1 cellular context compared by ENCODE assay signal in genomic region chr3:38164136-38164965, GRCh38.
TF ChIP-seq lines count a peak whose summit lies in the region.

No MANE protein-coding gene starts in this region.

TF ChIP-seq in K562, 482 proteins besides CTCF, POLR2A, EP300 and RAD21 (continued from another document and continues in another):
- peak in 1 of 2 experiments; percentile 70 for TF ChIP-seq AFF1 (IDR thresholded peaks at IDR 0.05; ENCODE audit: low read depth in 1 of 2, partially characterized antibody in 2 of 2)
- no peak; the same call in 1 of the 2 replicates for TF ChIP-seq HCFC1 (IDR thresholded peaks at IDR 0.05; ENCODE audit: low read depth, low read length)
- no peak for TF ChIP-seq TBL1XR1 (IDR thresholded peaks at IDR 0.05; ENCODE audit: low read length in 2 of 2)
- no peak for TF ChIP-seq MED1 (CRISPR knock-in tag; IDR thresholded peaks at IDR 0.05; ENCODE audit: borderline replicate concordance)
- 0 out of 2 replicates have a peak, but pooled peaks have one; percentile 6 for TF ChIP-seq ZNF41 (CRISPR knock-in tag; conservative IDR thresholded peaks at IDR 0.05)
- TF ChIP-seq TBP (optimal IDR thresholded peaks at IDR 0.05; ENCODE audit: low read depth, low read length), result peak; percentile 59
- TF ChIP-seq YBX1 (IDR thresholded peaks at IDR 0.05), result no peak
- no peak for TF ChIP-seq DLX4 (CRISPR knock-in tag; IDR thresholded peaks at IDR 0.05)
- TF ChIP-seq CHD1 (IDR thresholded peaks at IDR 0.05; ENCODE audit: low read length), result no peak
- TF ChIP-seq GTF2F1 (IDR thresholded peaks at IDR 0.05; ENCODE audit: low read depth, low read length), result no peak
- TF ChIP-seq ARNT (IDR thresholded peaks at IDR 0.05), result no peak; a peak in 1 of 4 replicates
- no peak for TF ChIP-seq E2F3 (CRISPR knock-in tag; IDR thresholded peaks at IDR 0.05)
- TF ChIP-seq PML (IDR thresholded peaks at IDR 0.05; ENCODE audit: low read length), result peak; percentile 39; the same call in 1 of the 2 replicates
- TF ChIP-seq CLOCK (CRISPR knock-in tag; IDR thresholded peaks at IDR 0.05; ENCODE audit: borderline replicate concordance), result no peak
- TF ChIP-seq GTF2E2 (tag; IDR thresholded peaks at IDR 0.05), result peak; percentile 3; the same call in 1 of the 2 replicates
- no peak for TF ChIP-seq MAFK (IDR thresholded peaks at IDR 0.05; ENCODE audit: low read length)
- TF ChIP-seq RERE (CRISPR knock-in tag; IDR thresholded peaks at IDR 0.05; ENCODE audit: borderline replicate concordance), result no peak
- 0 out of 2 replicates have a peak, but pooled peaks have one; percentile 9 for TF ChIP-seq ATF6 (CRISPR knock-in tag; IDR thresholded peaks at IDR 0.05)
- TF ChIP-seq ZNF717 (CRISPR knock-in tag; IDR thresholded peaks at IDR 0.05), result no peak
- TF ChIP-seq SMARCE1 (IDR thresholded peaks at IDR 0.05), result peak; percentile 43; the same call in 1 of the 2 replicates
- TF ChIP-seq SP1 (CRISPR knock-in tag; IDR thresholded peaks at IDR 0.05), result no peak
- no peak for TF ChIP-seq SREBF2 (CRISPR knock-in tag; IDR thresholded peaks at IDR 0.05)
- no peak for TF ChIP-seq ZFP1 (CRISPR knock-in tag; IDR thresholded peaks at IDR 0.05)
- 0 out of 2 replicates have a peak, but pooled peaks have one; percentile 33 for TF ChIP-seq DMBX1 (CRISPR knock-in tag; IDR thresholded peaks at IDR 0.05; ENCODE audit: borderline replicate concordance)
- TF ChIP-seq EGR1 (conservative IDR thresholded peaks at IDR 0.05), result peak; percentile 29; the same call in 1 of the 2 replicates
- TF ChIP-seq ZNF583 (CRISPR knock-in tag; IDR thresholded peaks at IDR 0.05), result no peak
- TF ChIP-seq SFPQ (IDR thresholded peaks at IDR 0.05; ENCODE audit: low read depth, low read length), result no peak
- no peak for TF ChIP-seq MTA1 (IDR thresholded peaks at IDR 0.05; ENCODE audit: borderline replicate concordance)
- no peak for TF ChIP-seq THRA (IDR thresholded peaks at IDR 0.05)
- no peak for TF ChIP-seq CREB3L1 (IDR thresholded peaks at IDR 0.05; ENCODE audit: borderline replicate concordance, low read depth)
- TF ChIP-seq ZNF584 (CRISPR knock-in tag; IDR thresholded peaks at IDR 0.05; ENCODE audit: low read depth), result no peak
- peak; percentile 87; the same call in 1 of the 2 replicates for TF ChIP-seq POLR2H (tag; IDR thresholded peaks at IDR 0.05; ENCODE audit: low read depth)
- no peak for TF ChIP-seq CHD4 (IDR thresholded peaks at IDR 0.05; ENCODE audit: insufficient read depth, insufficient replicate concordance, low read depth, low read length, poor library complexity, severe bottlenecking)
- TF ChIP-seq NKRF (IDR thresholded peaks at IDR 0.05; ENCODE audit: borderline replicate concordance), result 0 out of 2 replicates have a peak, but pooled peaks have one; percentile 17
- no peak; the same call in 1 of the 2 replicates for TF ChIP-seq ZBTB7A (IDR thresholded peaks at IDR 0.05; ENCODE audit: borderline replicate concordance, control insufficient read depth, low read depth, low read length)
- 0 out of 2 replicates have a peak, but pooled peaks have one; percentile 33 for TF ChIP-seq SMARCA5 (IDR thresholded peaks at IDR 0.05)
- TF ChIP-seq TAF9B (IDR thresholded peaks at IDR 0.05; ENCODE audit: partially characterized antibody), result peak; percentile 71
- no peak for TF ChIP-seq FOXJ3 (CRISPR knock-in tag; IDR thresholded peaks at IDR 0.05)
